Comparison of ENCODE assay signal across 11 cellular contexts in genomic region chr15:99474041-99474906, GRCh38.
DNase-seq lines count a peak whose midpoint lies in the region; ATAC-seq and TF ChIP-seq lines count a peak whose summit lies in the region.
"Had no signal": no experiment of that assay in that cellular context is flagged by ENCODE, and none has a peak within 500 bp of the region (broad histone marks: within the 10 kb centered on the region; RNA-seq: fewer than 3 reads in every experiment).

No MANE protein-coding gene starts in this region.

- ATAC-seq in heart right ventricle, result peak; percentile 70 to 91 (median 83)
- ATAC-seq in WTC11, result no peak
- no peak for ATAC-seq in GM18861 (IDR thresholded peaks at IDR 0.05; ENCODE audit: unreplicated experiment)
- ATAC-seq in GM18505 (IDR thresholded peaks at IDR 0.05; ENCODE audit: unreplicated experiment), result no peak

- peak overlapping the region; percentile 40 to 90 (median 84); a peak in 21 of 22 replicates for H3K27ac ChIP-seq in BLaER1 treated with 17β-estradiol and CSF1 and Interleukin-3, amounts not matched to agents 10 nM and 100 nM
- peak overlapping the region; percentile 38 to 94 (median 83) for H3K27ac ChIP-seq in heart right ventricle
- no peak overlapping the region for H3K27ac ChIP-seq in parathyroid adenoma
- H3K27ac ChIP-seq: brain microvascular endothelial cell had no signal

- H3K4me1 ChIP-seq in BLaER1 treated with 17β-estradiol and CSF1 and Interleukin-3, amounts not matched to agents 10 nM and 100 nM, result peaks cover 69 to 87% (median 76%) of the 10 kb centered on the region in 10 experiments
- peaks cover 14 to 65% (median 60%) of the 10 kb centered on the region in 9 donors for H3K4me1 ChIP-seq in heart right ventricle
- H3K4me1 ChIP-seq in parathyroid adenoma, result peaks cover 3% of the 10 kb centered on the region

- H3K27ac Mint-ChIP-seq in WTC11, result no peak overlapping the region
- H3K27ac Mint-ChIP-seq: memory B cell had no signal

- CTCF ChIA-PET in WTC11 (lab: Charles Lee), result interaction anchor here (0.7 to 1.6 kb wide), 2 partner anchors 65 to 230 kb away, joined by 3 to 6 read pairs; no protein-coding TSS in a partner anchor

- no peak overlapping the region for H3K4me3 Mint-ChIP-seq in WTC11

- H3K36me3 ChIP-seq in BLaER1 treated with 17β-estradiol and CSF1 and Interleukin-3, amounts not matched to agents 10 nM and 100 nM, result no peaks in the 10 kb centered on the region
- H3K36me3 ChIP-seq in heart right ventricle, result no peaks in the 10 kb centered on the region
- no peaks in the 10 kb centered on the region for H3K36me3 ChIP-seq in parathyroid adenoma (ENCODE audit: control insufficient read depth, insufficient read depth, low read length)
- H3K36me3 ChIP-seq: brain microvascular endothelial cell had no signal

- H3K27me3 ChIP-seq in BLaER1 treated with 17β-estradiol and CSF1 and Interleukin-3, amounts not matched to agents 10 nM and 100 nM, result no peaks in the 10 kb centered on the region
- H3K27me3 ChIP-seq in heart right ventricle (no peaks in the 10 kb centered on the region), parathyroid adenoma (ENCODE audit: control insufficient read depth, insufficient read depth, low read length) (no peaks in the 10 kb centered on the region)
- H3K27me3 ChIP-seq: brain microvascular endothelial cell had no signal

- H3K4me3 ChIP-seq in BLaER1 treated with 17β-estradiol and CSF1 and Interleukin-3, amounts not matched to agents 10 nM and 100 nM, result peak overlapping the region in 5 of 10 experiments; percentile 4 to 41 (median 13); a peak in 5 of 20 replicates
- H3K4me3 ChIP-seq in heart right ventricle (peak overlapping the region in 6 of 10 donors; percentile 4 to 30 (median 24)), parathyroid adenoma (ENCODE audit: low read depth, low read length) (no peak overlapping the region)

- WGBS in heart right ventricle, 2 donors, result 56 to 70% methylated on average over 20 of the region's 20 CpGs

- H3K4me1 Mint-ChIP-seq in WTC11, result peaks cover 16% of the 10 kb centered on the region

- no peaks in the 10 kb centered on the region for H3K79me2 ChIP-seq in parathyroid adenoma

- no peaks in the 10 kb centered on the region for H3K9me3 ChIP-seq in BLaER1 treated with 17β-estradiol and CSF1 and Interleukin-3, amounts not matched to agents 10 nM and 100 nM (replicated peaks in 1 of 11)
- H3K9me3 ChIP-seq in heart right ventricle, result no peaks in the 10 kb centered on the region
- H3K9me3 ChIP-seq in parathyroid adenoma (ENCODE audit: control insufficient read depth, low read length), result no peaks in the 10 kb centered on the region

- no peaks in the 10 kb centered on the region for H3K9me3 Mint-ChIP-seq in WTC11
- H3K9me3 Mint-ChIP-seq: memory B cell had no signal

- H3K27me3 Mint-ChIP-seq in WTC11 (ENCODE audit: low read depth), result no peaks in the 10 kb centered on the region; the same call in 1 of the 2 replicates
- H3K27me3 Mint-ChIP-seq: memory B cell had no signal

- H2AFZ ChIP-seq in parathyroid adenoma, result peak overlapping the region; percentile 66

- H3K4me2 ChIP-seq in BLaER1 treated with 17β-estradiol and CSF1 and Interleukin-3, amounts not matched to agents 10 nM and 100 nM, result peak overlapping the region; percentile 80 to 93 (median 88)
- H3K4me2 ChIP-seq in parathyroid adenoma (ENCODE audit: low read length), result no peak overlapping the region

- no peak for TF ChIP-seq POLR2A in GM18505 (IDR thresholded peaks at IDR 0.05; ENCODE audit: borderline replicate concordance, extremely low read depth, insufficient read depth, insufficient read length)

- H3K9ac ChIP-seq in BLaER1 treated with 17β-estradiol and CSF1 and Interleukin-3, amounts not matched to agents 10 nM and 100 nM, result peak overlapping the region; percentile 27 to 78 (median 60); a peak in 19 of 22 replicates
- H3K9ac ChIP-seq in parathyroid adenoma, result no peak overlapping the region

- POLR2A ChIA-PET in WTC11 (lab: Charles Lee), result no interaction called here

- H4K20me1 ChIP-seq in BLaER1 treated with 17β-estradiol and CSF1 and Interleukin-3, amounts not matched to agents 10 nM and 100 nM, result no peaks in the 10 kb centered on the region

- DNase-seq in UCSD-AML1 (lab: John Stamatoyannopoulos, UW; ENCODE audit: unreplicated experiment), result peak; percentile 34
- DNase-seq in heart right ventricle, result peak; percentile 63 to 75
- no peak for DNase-seq in WTC11 (ENCODE audit: low spot score)
- DNase-seq in activated naive CD4-positive, alpha-beta T cell treated with anti-CD3 and anti-CD28 coated beads, Interleukin-2, amount 50 U/mL, for 16 hours, result no peak
- DNase-seq: brain microvascular endothelial cell, NCI-H774 had no signal

- no peaks in the 10 kb centered on the region for H3K36me3 Mint-ChIP-seq in WTC11
- H3K36me3 Mint-ChIP-seq: memory B cell had no signal

- TF ChIP-seq CTCF in heart right ventricle (IDR thresholded peaks at IDR 0.05) (no peak), parathyroid adenoma (IDR thresholded peaks at IDR 0.05) (no peak), WTC11 (IDR thresholded peaks at IDR 0.05) (no peak)

- intact Hi-C loops in heart right ventricle (cut with DNase I), result loop anchor here in 1 of 10 donors (2.0 kb wide), 1 partner anchor 19 kb away; no protein-coding TSS in a partner anchor

TF ChIP-seq in WTC11, 78 proteins besides CTCF, POLR2A, EP300 and RAD21 (continues in another document):
- TF ChIP-seq USF1 (CRISPR knock-in tag; IDR thresholded peaks at IDR 0.05) (no peak), PREB (CRISPR knock-in tag; IDR thresholded peaks at IDR 0.05; ENCODE audit: borderline replicate concordance) (no peak), STAT6 (CRISPR knock-in tag; conservative IDR thresholded peaks at IDR 0.05; ENCODE audit: low read depth) (no peak), FOXJ3 (CRISPR knock-in tag; IDR thresholded peaks at IDR 0.05; ENCODE audit: borderline replicate concordance) (no peak), TEAD1 (CRISPR knock-in tag; IDR thresholded peaks at IDR 0.05) (no peak), ZNF425 (CRISPR knock-in tag; conservative IDR thresholded peaks at IDR 0.05) (no peak), GTF2I (CRISPR knock-in tag; conservative IDR thresholded peaks at IDR 0.05) (no peak), FOXK1 (CRISPR knock-in tag; IDR thresholded peaks at IDR 0.05) (no peak), SMAD3 (CRISPR knock-in tag; IDR thresholded peaks at IDR 0.05; ENCODE audit: borderline replicate concordance) (no peak), NFATC4 (CRISPR knock-in tag; IDR thresholded peaks at IDR 0.05) (no peak)

Comparison
In these comparisons a context has a peak if more than half of its experiments do, and no peak if none do; other contexts are left out.
1. DNase-seq: peak in UCSD-AML1 (single experiment) and heart right ventricle (2 of 2); none in WTC11 (single experiment) and activated naive CD4-positive, alpha-beta T cell treated with anti-CD3 and anti-CD28 coated beads, Interleukin-2, amount 50 U/mL, for 16 hours (single experiment).
2. ATAC-seq: peak in heart right ventricle (8 of 8); none in WTC11 (single experiment), GM18861 (single experiment) and GM18505 (single experiment).